ENCODE assay signal across 14 cellular contexts in the genomic region with DNA sequence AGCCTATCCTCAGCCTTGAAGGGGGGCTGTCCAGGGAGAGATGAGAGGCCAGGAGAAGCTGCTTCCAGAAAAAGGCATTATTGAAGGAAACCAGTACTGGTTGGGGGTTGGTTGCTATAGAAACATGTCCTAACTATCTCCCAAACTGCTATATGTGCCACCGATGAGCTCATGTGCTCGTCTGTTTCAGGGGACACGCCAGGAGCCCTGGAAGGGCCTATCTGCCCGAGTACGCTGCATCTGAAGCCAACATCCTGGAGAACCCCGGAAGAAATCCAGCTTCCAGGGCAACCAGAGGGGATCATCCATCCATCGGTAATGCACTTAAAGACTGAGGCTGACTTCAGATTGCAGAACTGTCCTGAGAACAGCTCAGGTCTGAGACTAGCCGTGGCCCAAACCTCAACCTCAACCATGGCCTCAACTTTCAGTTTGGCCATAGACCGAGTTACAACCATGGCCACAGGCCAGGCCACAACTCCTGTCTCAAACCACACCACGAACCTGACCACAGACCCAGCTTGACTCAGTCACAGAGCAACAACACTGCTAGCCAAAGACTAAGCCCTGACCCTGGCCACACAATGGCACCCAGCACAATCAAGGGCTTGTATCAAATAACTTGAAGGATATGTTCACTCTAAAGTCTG. TPM values are rescaled to one million over a fixed set of nuclear protein-coding genes. Genes with fewer than 3 reads are reported as not detected.
DNase-seq lines count a peak whose midpoint lies in the region; ATAC-seq, FAIRE-seq and TF ChIP-seq lines count a peak whose summit lies in the region.
"Had no signal": no experiment of that assay in that cellular context is flagged by ENCODE, and none has a peak within 500 bp of the region (broad histone marks: within the 10 kb centered on the region; RNA-seq: fewer than 3 reads in every experiment).

No MANE protein-coding gene starts in this region.

- DNase-seq in HK-2 (ENCODE audit: unreplicated experiment) (peak; percentile 38), astrocyte (ENCODE audit: low read depth) (peak; percentile 86), kidney tubule cell (ENCODE audit: low spot score) (peak; percentile 60), left colon (no peak)
- no peak for DNase-seq in activated CD8-positive, alpha-beta memory T cell treated with anti-CD3 and anti-CD28 coated beads, Interleukin-2, amount 50 U/mL, for 4 hours
- DNase-seq: SK-N-SH; stimulated activated CD4-positive, alpha-beta T cell treated with anti-CD3 and anti-CD28 coated beads, Interleukin-2, amount 100 ng/mL, for 48 hours; stimulated activated naive B cell treated with anti-CD40 and anti-IgM and Interleukin-4, amounts not matched to agents 10 μg/mL and 1 μg/mL and 100 μg/mL, for 72 hours had no signal

- H3K4me3 Mint-ChIP-seq in astrocyte (ENCODE audit: unreplicated experiment), result no peak overlapping the region
- H3K4me3 Mint-ChIP-seq: stimulated activated naive B cell treated with anti-CD40 and anti-IgM and Interleukin-4, amounts not matched to agents 10 μg/mL and 1 μg/mL and 100 μg/mL, for 72 hours had no signal

- H3K36me3 Mint-ChIP-seq in astrocyte (ENCODE audit: low read depth, unreplicated experiment), result no peaks in the 10 kb centered on the region
- H3K36me3 Mint-ChIP-seq: stimulated activated naive B cell treated with anti-CD40 and anti-IgM and Interleukin-4, amounts not matched to agents 10 μg/mL and 1 μg/mL and 100 μg/mL, for 72 hours had no signal

- H3K27me3 Mint-ChIP-seq in astrocyte (ENCODE audit: low read depth, unreplicated experiment), result peaks cover 83% of the 10 kb centered on the region

- no peak for FAIRE-seq in astrocyte (lab: Jason Lieb, UNC)
- FAIRE-seq: frontal cortex, islet of Langerhans had no signal

- H3K9ac ChIP-seq in BLaER1 (0 out of 2 replicates have a peak overlapping the region, but pooled peaks have one; percentile 6), astrocyte (ENCODE audit: low read length) (no peak overlapping the region)
- H3K9ac ChIP-seq: SK-N-SH had no signal

- peaks cover 8% of the 10 kb centered on the region for H3K4me1 Mint-ChIP-seq in astrocyte (ENCODE audit: low read depth, unreplicated experiment)

- no peaks in the 10 kb centered on the region for H4K20me1 ChIP-seq in BLaER1
- H4K20me1 ChIP-seq in astrocyte (ENCODE audit: insufficient read depth, low read length), result peaks cover 19% of the 10 kb centered on the region

- no peak overlapping the region for H3K4me3 ChIP-seq in BLaER1
- H3K4me3 ChIP-seq in astrocyte (ENCODE audit: insufficient read depth, low read depth, low read length), result no peak overlapping the region

- peaks cover 2% of the 10 kb centered on the region for H3K9me3 Mint-ChIP-seq in astrocyte (ENCODE audit: unreplicated experiment)
- H3K9me3 Mint-ChIP-seq: stimulated activated naive B cell treated with anti-CD40 and anti-IgM and Interleukin-4, amounts not matched to agents 10 μg/mL and 1 μg/mL and 100 μg/mL, for 72 hours had no signal

- ATAC-seq in HG02884 (IDR thresholded peaks at IDR 0.05; ENCODE audit: unreplicated experiment) (no peak), HG02763 (IDR thresholded peaks at IDR 0.05; ENCODE audit: unreplicated experiment) (no peak), left colon (no peak)

- no peaks in the 10 kb centered on the region for H3K9me3 ChIP-seq in BLaER1
- no peaks in the 10 kb centered on the region for H3K9me3 ChIP-seq in astrocyte (ENCODE audit: insufficient read depth, low read depth, low read length)
- H3K9me3 ChIP-seq: SK-N-SH had no signal

- H3K36me3 ChIP-seq in BLaER1 (no peaks in the 10 kb centered on the region), astrocyte (ENCODE audit: insufficient read depth, low read length) (no peaks in the 10 kb centered on the region)

- intact Hi-C loops in left colon (cut with DNase I, micrococcal nuclease), result no loop called here

- H3K4me1 ChIP-seq in BLaER1, result peaks cover 66% of the 10 kb centered on the region
- peaks cover 5% of the 10 kb centered on the region for H3K4me1 ChIP-seq in astrocyte (ENCODE audit: insufficient read depth, low read length)

- no peak overlapping the region for H3K27ac Mint-ChIP-seq in astrocyte (ENCODE audit: unreplicated experiment)
- H3K27ac Mint-ChIP-seq: stimulated activated naive B cell treated with anti-CD40 and anti-IgM and Interleukin-4, amounts not matched to agents 10 μg/mL and 1 μg/mL and 100 μg/mL, for 72 hours had no signal

- H3K27ac ChIP-seq in BLaER1, result no peak overlapping the region
- H3K27ac ChIP-seq in astrocyte (ENCODE audit: low read depth, low read length), result no peak overlapping the region
- H3K27ac ChIP-seq: VCaP had no signal

- no peak for TF ChIP-seq CTCF in astrocyte (IDR thresholded peaks at IDR 0.05; ENCODE audit: insufficient read depth, low read depth, low read length)

- H3K4me2 ChIP-seq in BLaER1, result peak overlapping the region; percentile 68
- no peak overlapping the region for H3K4me2 ChIP-seq in astrocyte (ENCODE audit: low read length)
- H3K4me2 ChIP-seq: SK-N-SH had no signal

- no peaks in the 10 kb centered on the region for H3K27me3 ChIP-seq in BLaER1
- peaks cover 21% of the 10 kb centered on the region for H3K27me3 ChIP-seq in astrocyte (ENCODE audit: insufficient read depth, low read length)

- no peak overlapping the region for H2AFZ ChIP-seq in astrocyte (ENCODE audit: low read depth, low read length)

- no peaks in the 10 kb centered on the region for H3K79me2 ChIP-seq in astrocyte (ENCODE audit: insufficient read depth, low read length)

RNA-seq across cellular contexts. Expression of gene PITPNM3, which starts 10.2 kb away (rescaled TPM):
- 1.0 and 1.3 TPM in 2 replicates for total RNA-seq in astrocyte
- 10 to 100 TPM; 13.7 to 19.0 TPM for total RNA-seq in left colon

Comparison
In these comparisons a context has a peak if more than half of its experiments do, and no peak if none do; other contexts are left out.
1. DNase-seq: peak in HK-2 (single experiment), astrocyte (single experiment) and kidney tubule cell (single experiment); none in activated CD8-positive, alpha-beta memory T cell treated with anti-CD3 and anti-CD28 coated beads, Interleukin-2, amount 50 U/mL, for 4 hours (single experiment) and left colon (0 of 2).